In the genomic region with DNA sequence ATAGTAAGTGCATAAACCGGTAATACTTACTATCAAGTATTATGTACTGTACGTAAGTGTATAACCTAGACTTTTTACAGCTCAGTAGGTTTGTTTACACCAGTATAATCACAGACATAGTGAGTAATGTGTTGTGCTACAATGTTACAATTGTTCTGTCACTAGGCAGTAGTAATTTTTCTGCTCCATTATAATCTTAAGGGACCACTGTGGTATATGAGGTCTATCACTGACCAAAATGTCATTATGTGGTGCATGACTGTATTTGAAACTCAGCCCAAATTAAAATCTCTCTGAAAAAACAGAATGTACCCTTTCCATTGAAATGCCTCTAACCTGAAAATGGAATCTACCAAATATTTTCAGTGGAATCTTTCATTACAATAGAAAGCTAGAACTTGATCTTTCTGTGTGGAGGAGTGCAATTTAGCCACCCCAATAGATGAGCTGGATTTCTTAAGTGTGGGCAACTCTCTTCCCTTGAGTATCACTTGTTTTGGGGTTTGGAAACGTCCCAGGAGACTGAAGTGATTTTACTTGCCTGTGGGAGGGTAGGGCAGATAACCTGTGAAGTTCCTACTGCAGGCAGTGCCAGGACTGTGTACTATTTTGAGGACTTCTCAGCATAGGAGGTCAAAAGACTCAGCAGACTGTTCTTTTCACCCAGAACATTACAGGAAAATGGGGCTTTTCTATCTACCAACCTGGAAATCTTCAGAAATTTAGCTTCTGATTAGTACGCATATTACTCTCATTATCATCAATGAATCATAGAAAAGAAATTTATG, we compare ENCODE assay signal across 1 cellular context.
TF ChIP-seq lines count a peak whose summit lies in the region.

No MANE protein-coding gene starts in this region.

TF ChIP-seq in GM12878, 131 proteins besides CTCF, POLR2A, EP300 and RAD21:
- no peak for TF ChIP-seq ZNF274 (IDR thresholded peaks at IDR 0.05; ENCODE audit: insufficient read depth, insufficient read length)
- TF ChIP-seq, protein P1, sequence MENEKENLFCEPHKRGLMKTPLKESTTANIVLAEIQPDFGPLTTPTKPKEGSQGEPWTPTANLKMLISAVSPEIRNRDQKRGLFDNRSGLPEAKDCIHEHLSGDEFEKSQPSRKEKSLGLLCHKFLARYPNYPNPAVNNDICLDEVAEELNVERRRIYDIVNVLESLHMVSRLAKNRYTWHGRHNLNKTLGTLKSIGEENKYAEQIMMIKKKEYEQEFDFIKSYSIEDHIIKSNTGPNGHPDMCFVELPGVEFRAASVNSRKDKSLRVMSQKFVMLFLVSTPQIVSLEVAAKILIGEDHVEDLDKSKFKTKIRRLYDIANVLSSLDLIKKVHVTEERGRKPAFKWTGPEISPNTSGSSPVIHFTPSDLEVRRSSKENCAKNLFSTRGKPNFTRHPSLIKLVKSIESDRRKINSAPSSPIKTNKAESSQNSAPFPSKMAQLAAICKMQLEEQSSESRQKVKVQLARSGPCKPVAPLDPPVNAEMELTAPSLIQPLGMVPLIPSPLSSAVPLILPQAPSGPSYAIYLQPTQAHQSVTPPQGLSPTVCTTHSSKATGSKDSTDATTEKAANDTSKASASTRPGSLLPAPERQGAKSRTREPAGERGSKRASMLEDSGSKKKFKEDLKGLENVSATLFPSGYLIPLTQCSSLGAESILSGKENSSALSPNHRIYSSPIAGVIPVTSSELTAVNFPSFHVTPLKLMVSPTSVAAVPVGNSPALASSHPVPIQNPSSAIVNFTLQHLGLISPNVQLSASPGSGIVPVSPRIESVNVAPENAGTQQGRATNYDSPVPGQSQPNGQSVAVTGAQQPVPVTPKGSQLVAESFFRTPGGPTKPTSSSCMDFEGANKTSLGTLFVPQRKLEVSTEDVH (IDR thresholded peaks at IDR 0.05; ENCODE audit: low read depth, partially characterized antibody): no peak
- TF ChIP-seq BMI1 (IDR thresholded peaks at IDR 0.05; ENCODE audit: borderline replicate concordance): no peak
- no peak for TF ChIP-seq TCF3 (IDR thresholded peaks at IDR 0.05; ENCODE audit: borderline replicate concordance, insufficient read depth, low read depth, low read length)
- TF ChIP-seq BHLHE40 (IDR thresholded peaks at IDR 0.05; ENCODE audit: borderline replicate concordance in 1 of 2, low read depth in 2 of 2, low read length in 1 of 2): no peak
- no peak for TF ChIP-seq SREBF1 (IDR thresholded peaks at IDR 0.05; ENCODE audit: low read length)
- no peak for TF ChIP-seq KDM1A (IDR thresholded peaks at IDR 0.05; ENCODE audit: borderline replicate concordance)
- TF ChIP-seq, protein P2, sequence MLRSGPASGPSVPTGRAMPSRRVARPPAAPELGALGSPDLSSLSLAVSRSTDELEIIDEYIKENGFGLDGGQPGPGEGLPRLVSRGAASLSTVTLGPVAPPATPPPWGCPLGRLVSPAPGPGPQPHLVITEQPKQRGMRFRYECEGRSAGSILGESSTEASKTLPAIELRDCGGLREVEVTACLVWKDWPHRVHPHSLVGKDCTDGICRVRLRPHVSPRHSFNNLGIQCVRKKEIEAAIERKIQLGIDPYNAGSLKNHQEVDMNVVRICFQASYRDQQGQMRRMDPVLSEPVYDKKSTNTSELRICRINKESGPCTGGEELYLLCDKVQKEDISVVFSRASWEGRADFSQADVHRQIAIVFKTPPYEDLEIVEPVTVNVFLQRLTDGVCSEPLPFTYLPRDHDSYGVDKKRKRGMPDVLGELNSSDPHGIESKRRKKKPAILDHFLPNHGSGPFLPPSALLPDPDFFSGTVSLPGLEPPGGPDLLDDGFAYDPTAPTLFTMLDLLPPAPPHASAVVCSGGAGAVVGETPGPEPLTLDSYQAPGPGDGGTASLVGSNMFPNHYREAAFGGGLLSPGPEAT (IDR thresholded peaks at IDR 0.05; ENCODE audit: low read depth): no peak
- TF ChIP-seq, protein P3, sequence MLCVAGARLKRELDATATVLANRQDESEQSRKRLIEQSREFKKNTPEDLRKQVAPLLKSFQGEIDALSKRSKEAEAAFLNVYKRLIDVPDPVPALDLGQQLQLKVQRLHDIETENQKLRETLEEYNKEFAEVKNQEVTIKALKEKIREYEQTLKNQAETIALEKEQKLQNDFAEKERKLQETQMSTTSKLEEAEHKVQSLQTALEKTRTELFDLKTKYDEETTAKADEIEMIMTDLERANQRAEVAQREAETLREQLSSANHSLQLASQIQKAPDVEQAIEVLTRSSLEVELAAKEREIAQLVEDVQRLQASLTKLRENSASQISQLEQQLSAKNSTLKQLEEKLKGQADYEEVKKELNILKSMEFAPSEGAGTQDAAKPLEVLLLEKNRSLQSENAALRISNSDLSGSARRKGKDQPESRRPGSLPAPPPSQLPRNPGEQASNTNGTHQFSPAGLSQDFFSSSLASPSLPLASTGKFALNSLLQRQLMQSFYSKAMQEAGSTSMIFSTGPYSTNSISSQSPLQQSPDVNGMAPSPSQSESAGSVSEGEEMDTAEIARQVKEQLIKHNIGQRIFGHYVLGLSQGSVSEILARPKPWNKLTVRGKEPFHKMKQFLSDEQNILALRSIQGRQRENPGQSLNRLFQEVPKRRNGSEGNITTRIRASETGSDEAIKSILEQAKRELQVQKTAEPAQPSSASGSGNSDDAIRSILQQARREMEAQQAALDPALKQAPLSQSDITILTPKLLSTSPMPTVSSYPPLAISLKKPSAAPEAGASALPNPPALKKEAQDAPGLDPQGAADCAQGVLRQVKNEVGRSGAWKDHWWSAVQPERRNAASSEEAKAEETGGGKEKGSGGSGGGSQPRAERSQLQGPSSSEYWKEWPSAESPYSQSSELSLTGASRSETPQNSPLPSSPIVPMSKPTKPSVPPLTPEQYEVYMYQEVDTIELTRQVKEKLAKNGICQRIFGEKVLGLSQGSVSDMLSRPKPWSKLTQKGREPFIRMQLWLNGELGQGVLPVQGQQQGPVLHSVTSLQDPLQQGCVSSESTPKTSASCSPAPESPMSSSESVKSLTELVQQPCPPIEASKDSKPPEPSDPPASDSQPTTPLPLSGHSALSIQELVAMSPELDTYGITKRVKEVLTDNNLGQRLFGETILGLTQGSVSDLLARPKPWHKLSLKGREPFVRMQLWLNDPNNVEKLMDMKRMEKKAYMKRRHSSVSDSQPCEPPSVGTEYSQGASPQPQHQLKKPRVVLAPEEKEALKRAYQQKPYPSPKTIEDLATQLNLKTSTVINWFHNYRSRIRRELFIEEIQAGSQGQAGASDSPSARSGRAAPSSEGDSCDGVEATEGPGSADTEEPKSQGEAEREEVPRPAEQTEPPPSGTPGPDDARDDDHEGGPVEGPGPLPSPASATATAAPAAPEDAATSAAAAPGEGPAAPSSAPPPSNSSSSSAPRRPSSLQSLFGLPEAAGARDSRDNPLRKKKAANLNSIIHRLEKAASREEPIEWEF (IDR thresholded peaks at IDR 0.05; ENCODE audit: insufficient replicate concordance, low read depth, low read length): no peak
- TF ChIP-seq IKZF2 (IDR thresholded peaks at IDR 0.05): no peak
- TF ChIP-seq POLR2AphosphoS5 (IDR thresholded peaks at IDR 0.05; ENCODE audit: low read length): no peak
- TF ChIP-seq NR2F1 (conservative IDR thresholded peaks at IDR 0.05): no peak
- TF ChIP-seq CHD2 (IDR thresholded peaks at IDR 0.05; ENCODE audit: borderline replicate concordance, low read depth, low read length): no peak
- no peak for TF ChIP-seq TCF7 (IDR thresholded peaks at IDR 0.05; ENCODE audit: borderline replicate concordance)
